ENCODE assay signal across 17 cellular contexts in genomic region chr18:77137851-77138250, GRCh38.
"Had no signal": no experiment of that assay in that cellular context is flagged by ENCODE, and none has a peak within 500 bp of the region (broad histone marks: within the 10 kb centered on the region; RNA-seq: fewer than 3 reads in every experiment).

No MANE protein-coding gene starts in this region.

- H3K9me3 ChIP-seq: body of pancreas, colonic mucosa, prostate gland, suprapubic skin had no signal

- H3K36me3 ChIP-seq: colonic mucosa, prostate gland, suprapubic skin had no signal

- H3K27ac ChIP-seq: colonic mucosa, prostate gland, suprapubic skin had no signal

- DNase-seq: activated CD4-positive, alpha-beta T cell treated with anti-CD3 and anti-CD28 coated beads, Interleukin-2, amount 50 U/mL, for 48 hours; activated CD4-positive, CD25-positive, alpha-beta regulatory T cell treated with anti-CD3 and anti-CD28 coated beads, Interleukin-2, amount 50 U/mL, for 72 hours; activated naive CD4-positive, alpha-beta T cell treated with anti-CD3 and anti-CD28 coated beads for 36 hours; caudate nucleus; colonic mucosa; glutamatergic neuron; hypothalamus; kidney; left ventricle myocardium superior; mesendoderm; stimulated activated naive CD8-positive, alpha-beta T cell treated with anti-CD3 and anti-CD28 coated beads, Interleukin-15, Interleukin-2, amounts not matched to agents 100 U/mL and 50 U/mL, for 24 hours had no signal

- ATAC-seq: activated T-helper 17 cell treated with anti-CD3 and anti-CD28 coated beads, Interleukin-2, amount 50 U/mL, for 72 hours; esophagus mucosa; left ventricle myocardium superior; sciatic nerve; stimulated activated naive CD8-positive, alpha-beta T cell treated with anti-CD3 and anti-CD28 coated beads, Interleukin-15, Interleukin-2, amounts not matched to agents 100 U/mL and 50 U/mL, for 24 hours had no signal

- H3K27me3 ChIP-seq: body of pancreas, colonic mucosa, suprapubic skin had no signal

- H3K4me3 ChIP-seq: body of pancreas, colonic mucosa, prostate gland, suprapubic skin had no signal
